Comparison of ENCODE assay signal across 8 cellular contexts in genomic region chr16:56423584-56424403, GRCh38. TPM values are rescaled to one million over a fixed set of nuclear protein-coding genes. Genes with fewer than 3 reads are reported as not detected.
DNase-seq lines count a peak whose midpoint lies in the region; ATAC-seq and TF ChIP-seq lines count a peak whose summit lies in the region.

No MANE protein-coding gene starts in this region.

- H3K27ac Mint-ChIP-seq in Caco-2 (ENCODE audit: unreplicated experiment) = peak overlapping the region; percentile 68
- peak overlapping the region; percentile 96 for H3K27ac Mint-ChIP-seq in activated T-helper 17 cell treated with anti-CD3 and anti-CD28 coated beads, Interleukin-2, amount 50 U/mL, for 72 hours
- H3K27ac Mint-ChIP-seq in stimulated activated memory B cell treated with anti-CD40 and anti-IgM and Interleukin-4, amounts not matched to agents 10 μg/mL and 1 μg/mL and 100 μg/mL, for 72 hours = peak overlapping the region; percentile 88

- no peaks in the 10 kb centered on the region for H3K9me3 ChIP-seq in Caco-2
- H3K9me3 ChIP-seq in iPS-18c (ENCODE audit: control insufficient read depth, insufficient read depth, low read length) = no peaks in the 10 kb centered on the region

- intact Hi-C loops in Caco-2 (cut with micrococcal nuclease; ENCODE audit: unreplicated experiment) = no loop called here

- peaks cover 33% of the 10 kb centered on the region for H3K4me1 Mint-ChIP-seq in Caco-2 (ENCODE audit: low read depth, unreplicated experiment)
- peaks cover 32% of the 10 kb centered on the region for H3K4me1 Mint-ChIP-seq in activated T-helper 17 cell treated with anti-CD3 and anti-CD28 coated beads, Interleukin-2, amount 50 U/mL, for 72 hours
- H3K4me1 Mint-ChIP-seq in stimulated activated memory B cell treated with anti-CD40 and anti-IgM and Interleukin-4, amounts not matched to agents 10 μg/mL and 1 μg/mL and 100 μg/mL, for 72 hours = peaks cover 41% of the 10 kb centered on the region

- H3K27me3 ChIP-seq in Caco-2 (replicated peaks; ENCODE audit: control insufficient read depth, insufficient read depth, low read length) (no peaks in the 10 kb centered on the region), HL-60 (ENCODE audit: insufficient read depth, poor library complexity, severe bottlenecking) (no peaks in the 10 kb centered on the region)

- H3K27me3 Mint-ChIP-seq in Caco-2 (ENCODE audit: insufficient read depth, unreplicated experiment) = no peaks in the 10 kb centered on the region
- no peaks in the 10 kb centered on the region for H3K27me3 Mint-ChIP-seq in activated T-helper 17 cell treated with anti-CD3 and anti-CD28 coated beads, Interleukin-2, amount 50 U/mL, for 72 hours
- H3K27me3 Mint-ChIP-seq in stimulated activated memory B cell treated with anti-CD40 and anti-IgM and Interleukin-4, amounts not matched to agents 10 μg/mL and 1 μg/mL and 100 μg/mL, for 72 hours = no peaks in the 10 kb centered on the region

- DNase-seq in Caco-2 (no peak), HL-60 (ENCODE audit: low read depth in 1 of 2, low spot score in 1 of 2) (peak in 1 of 2 experiments; percentile 15), cerebellar nuclear complex (lab: John Stamatoyannopoulos, UW) (no peak), T-helper 9 cell (no peak)

- POLR2A ChIA-PET in Caco-2 (lab: Charles Lee) = interaction anchor here (1.6 kb wide), 1 partner anchor 27 kb away, joined by 6 read pairs; the partner anchor contains the start of genes NUDT21 and OGFOD1

- H3K4me1 ChIP-seq in Caco-2 = peaks cover 25% of the 10 kb centered on the region

- CTCF ChIA-PET in Caco-2 (lab: Charles Lee) = interaction anchor here (0.8 kb wide), 1 partner anchor 22 kb away, joined by 3 read pairs; no protein-coding TSS in a partner anchor

- no peak overlapping the region for H3K27ac ChIP-seq in HL-60 (replicated peaks)

- H3K4me3 Mint-ChIP-seq in Caco-2 (ENCODE audit: unreplicated experiment) = peak overlapping the region; percentile 90
- peak overlapping the region; percentile 97 for H3K4me3 Mint-ChIP-seq in activated T-helper 17 cell treated with anti-CD3 and anti-CD28 coated beads, Interleukin-2, amount 50 U/mL, for 72 hours
- peak overlapping the region; percentile 94 for H3K4me3 Mint-ChIP-seq in stimulated activated memory B cell treated with anti-CD40 and anti-IgM and Interleukin-4, amounts not matched to agents 10 μg/mL and 1 μg/mL and 100 μg/mL, for 72 hours

- TSS peak; percentile 50 for BruUV-seq in Caco-2 (replicated peaks; lab: Mats Ljungman, UMichigan)

- no peak for TF ChIP-seq CTCF in Caco-2 (IDR thresholded peaks at IDR 0.05; ENCODE audit: insufficient read depth in 1 of 2, low read depth in 1 of 2, low read length in 1 of 2, severe bottlenecking in 1 of 2, unreplicated experiment in 1 of 2)
- TF ChIP-seq CTCF in HL-60 (IDR thresholded peaks at IDR 0.05; ENCODE audit: insufficient read depth, low read length) = no peak

- H3K4me3 ChIP-seq in Caco-2 (ENCODE audit: low read depth, low read length) (peak overlapping the region; percentile 81), HL-60 (replicated peaks; ENCODE audit: insufficient read depth, low read length) (peak overlapping the region; percentile 49), iPS-18c (ENCODE audit: insufficient read depth, low read depth, low read length) (peak overlapping the region; percentile 74)

- no peak for ATAC-seq in activated T-helper 17 cell treated with anti-CD3 and anti-CD28 coated beads, Interleukin-2, amount 50 U/mL, for 72 hours (replicated peaks)
- ATAC-seq in stimulated activated memory B cell treated with anti-CD40 and anti-IgM and Interleukin-4, amounts not matched to agents 10 μg/mL and 1 μg/mL and 100 μg/mL, for 72 hours = peak; percentile 53
- ATAC-seq in HG03354 (IDR thresholded peaks at IDR 0.05; ENCODE audit: poor library complexity, severe bottlenecking, unreplicated experiment) = no peak

- H3K9me3 Mint-ChIP-seq in Caco-2 (ENCODE audit: unreplicated experiment) = no peaks in the 10 kb centered on the region
- H3K9me3 Mint-ChIP-seq in activated T-helper 17 cell treated with anti-CD3 and anti-CD28 coated beads, Interleukin-2, amount 50 U/mL, for 72 hours = no peaks in the 10 kb centered on the region
- H3K9me3 Mint-ChIP-seq in stimulated activated memory B cell treated with anti-CD40 and anti-IgM and Interleukin-4, amounts not matched to agents 10 μg/mL and 1 μg/mL and 100 μg/mL, for 72 hours = no peaks in the 10 kb centered on the region

- no peaks in the 10 kb centered on the region; the same call in 1 of the 2 replicates for H3K36me3 ChIP-seq in Caco-2 (ENCODE audit: control insufficient read depth, insufficient read depth, low read length)

- peaks cover 14% of the 10 kb centered on the region for H3K36me3 Mint-ChIP-seq in Caco-2 (ENCODE audit: insufficient read depth, unreplicated experiment)
- H3K36me3 Mint-ChIP-seq in activated T-helper 17 cell treated with anti-CD3 and anti-CD28 coated beads, Interleukin-2, amount 50 U/mL, for 72 hours (ENCODE audit: low read depth) = peaks cover 5% of the 10 kb centered on the region
- no peaks in the 10 kb centered on the region for H3K36me3 Mint-ChIP-seq in stimulated activated memory B cell treated with anti-CD40 and anti-IgM and Interleukin-4, amounts not matched to agents 10 μg/mL and 1 μg/mL and 100 μg/mL, for 72 hours

RNA-seq across cellular contexts. Expression of gene AMFR, which starts 1.6 kb away (rescaled TPM):
- total RNA-seq in Caco-2 (2022) = 101 and 106 TPM in 2 replicates
- total RNA-seq in activated T-helper 17 cell treated with anti-CD3 and anti-CD28 coated beads, Interleukin-2, amount 50 U/mL, for 72 hours = 10 to 100 TPM; 37.5 to 39.7 TPM

RNA-seq across cellular contexts. Expression of gene NUDT21, which starts 27.3 kb away (rescaled TPM):
- total RNA-seq in Caco-2 (2022) = 305 and 311 TPM in 2 replicates
- 100 to 1,000 TPM; 262 to 288 TPM for total RNA-seq in activated T-helper 17 cell treated with anti-CD3 and anti-CD28 coated beads, Interleukin-2, amount 50 U/mL, for 72 hours

RNA-seq across cellular contexts. Expression of gene OGFOD1, which starts 27.6 kb away (rescaled TPM):
- total RNA-seq in Caco-2 (2022) = 75.5 and 79.0 TPM in 2 replicates
- 10 to 100 TPM; 28.8 to 59.9 TPM for total RNA-seq in activated T-helper 17 cell treated with anti-CD3 and anti-CD28 coated beads, Interleukin-2, amount 50 U/mL, for 72 hours
